In the genomic region with DNA sequence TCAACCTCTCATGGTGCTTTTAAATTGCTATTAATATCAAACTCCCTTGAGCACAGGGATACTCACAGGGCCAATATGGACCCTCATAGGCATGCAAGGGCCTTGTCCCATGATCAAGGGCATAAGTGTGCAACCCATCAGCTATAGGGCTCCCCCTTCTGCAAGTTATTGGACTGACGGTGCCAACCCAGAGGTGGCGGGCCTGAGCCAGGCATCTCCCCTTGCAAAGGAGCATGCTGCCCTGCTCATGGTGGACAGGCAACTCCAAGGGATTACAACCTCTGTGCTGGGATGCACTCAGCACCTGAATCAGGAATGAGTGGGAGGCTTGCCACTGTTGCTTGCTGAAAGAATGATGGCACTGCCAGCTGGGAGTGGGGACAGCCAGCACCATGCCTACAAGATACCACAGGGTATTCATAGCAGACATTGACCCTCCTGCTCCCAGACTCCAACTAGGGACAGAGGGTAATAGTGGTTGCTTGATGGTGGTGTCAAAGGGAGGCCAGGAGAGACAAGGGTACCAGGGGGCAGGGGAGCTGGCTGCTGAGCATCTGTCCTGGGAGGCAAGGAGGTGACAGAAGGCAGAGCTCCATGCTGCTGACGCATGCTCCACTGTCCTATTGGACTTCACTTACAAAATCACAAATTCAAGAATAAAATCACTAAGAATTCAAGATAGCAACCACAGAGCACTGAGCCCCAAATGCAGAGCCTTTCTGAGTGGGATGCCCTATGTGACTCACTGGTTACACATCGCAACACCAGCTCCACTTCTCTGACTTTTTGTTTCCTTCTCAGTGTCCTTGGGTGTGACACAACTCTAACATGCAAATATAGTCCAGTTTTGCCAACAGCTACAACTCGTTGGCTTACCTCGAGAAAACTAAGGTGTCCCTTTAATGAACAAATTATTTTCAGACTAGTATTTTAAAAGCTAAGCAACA, we compare ENCODE assay signal across 12 cellular contexts.
DNase-seq lines count a peak whose midpoint lies in the region; FAIRE-seq and TF ChIP-seq lines count a peak whose summit lies in the region.
"Had no signal": no experiment of that assay in that cellular context is flagged by ENCODE, and none has a peak within 500 bp of the region (broad histone marks: within the 10 kb centered on the region; RNA-seq: fewer than 3 reads in every experiment).

No MANE protein-coding gene starts in this region.

- H2BK12ac ChIP-seq in H1 (ENCODE audit: low read depth, low read length) = no peak overlapping the region

- H3K79me1 ChIP-seq in H1 (ENCODE audit: low read depth, low read length) = no peaks in the 10 kb centered on the region

- no peaks in the 10 kb centered on the region for H3K9me2 ChIP-seq in Karpas-422 (replicated peaks; ENCODE audit: insufficient read depth, low read length)

- H3K4me2 ChIP-seq in Karpas-422 (ENCODE audit: low read depth, low read length, poor library complexity, severe bottlenecking) (no peak overlapping the region), H1 (ENCODE audit: insufficient read depth in 1 of 2, low read depth in 2 of 2, low read length in 2 of 2) (no peak overlapping the region)

- H3K27ac ChIP-seq in Karpas-422 (ENCODE audit: low read length) = no peak overlapping the region
- no peak overlapping the region for H3K27ac ChIP-seq in H1 (ENCODE audit: low read depth, low read length)
- no peak overlapping the region for H3K27ac ChIP-seq in sigmoid colon

- TF ChIP-seq CTCF in H1 (IDR thresholded peaks at IDR 0.05; ENCODE audit: control extremely low read depth in 1 of 3, insufficient read depth in 1 of 3, low read depth in 1 of 3, low read length in 3 of 3) (peak in 2 of 3 experiments; percentile 16 to 33; a peak in 1 of 4 replicates), sigmoid colon (IDR thresholded peaks at IDR 0.05) (no peak)

- H3K23me2 ChIP-seq in H1 (ENCODE audit: low read depth, low read length) = no peaks in the 10 kb centered on the region

- no peak overlapping the region for H3K4ac ChIP-seq in H1 (replicated peaks; ENCODE audit: insufficient read length, low read depth, low read length)

- H2AK5ac ChIP-seq in H1 (ENCODE audit: low read depth, low read length) = no peak overlapping the region

- POLR2A ChIA-PET in H1 (lab: Charles Lee; ENCODE audit: partially characterized antibody) = no interaction called here

- peak; percentile 24; a peak in 3 of 4 replicates for TF ChIP-seq RAD21 in H1 (IDR thresholded peaks at IDR 0.05 in 1 of 2, conservative IDR thresholded peaks at IDR 0.05 in 1 of 2; ENCODE audit: low read depth in 2 of 2, low read length in 2 of 2)

- no peak overlapping the region for H3K14ac ChIP-seq in H1 (ENCODE audit: insufficient read length)

- no peak overlapping the region for H2BK120ac ChIP-seq in H1 (replicated peaks; ENCODE audit: low read depth, low read length)

- no peaks in the 10 kb centered on the region for H3K36me3 ChIP-seq in Karpas-422 (ENCODE audit: insufficient read depth, low read length)
- no peaks in the 10 kb centered on the region for H3K36me3 ChIP-seq in H1 (ENCODE audit: control insufficient read depth in 2 of 4, insufficient read depth in 4 of 4, low read length in 3 of 4)
- no peaks in the 10 kb centered on the region for H3K36me3 ChIP-seq in sigmoid colon

- H4K20me1 ChIP-seq in Karpas-422 (ENCODE audit: insufficient read depth, low read depth, low read length) (no peaks in the 10 kb centered on the region), H1 (replicated peaks in 1 of 2; ENCODE audit: control insufficient read depth in 1 of 2, insufficient read depth in 2 of 2, low read length in 2 of 2) (no peaks in the 10 kb centered on the region)

- no peak overlapping the region for H2BK20ac ChIP-seq in H1 (ENCODE audit: low read length)

- intact Hi-C loops in sigmoid colon (cut with DNase I) = no loop called here

- 83% methylated on average over 6 of the region's 6 CpGs; no CpG with 5 or more reads in 1 of the 2 experiments for WGBS in H1 (ENCODE audit: extremely low coverage in 1 of 2, insufficient coverage in 1 of 2, insufficient read length in 1 of 2, insufficient replicate concordance in 2 of 2, low coverage in 1 of 2, low lambda C conversion rate in 2 of 2, missing lambda C conversion rate in 1 of 2), 2 experiments
- 82 to 87% methylated on average over 6 of the region's 6 CpGs for WGBS in sigmoid colon, 2 donors

- H3K9ac ChIP-seq in Karpas-422 (ENCODE audit: low read length) = no peak overlapping the region
- H3K9ac ChIP-seq in H1 (replicated peaks in 1 of 4; ENCODE audit: extremely low read depth in 1 of 4, low read depth in 3 of 4, low read length in 3 of 4) = no peak overlapping the region

- no peak for FAIRE-seq in H1 (lab: Jason Lieb, UNC)

- TF ChIP-seq POLR2A in H1 (IDR thresholded peaks at IDR 0.05; ENCODE audit: control extremely low read depth in 1 of 2, low read depth in 2 of 2, low read length in 2 of 2) (no peak), sigmoid colon (IDR thresholded peaks at IDR 0.05) (no peak)

- no peak overlapping the region for H2BK15ac ChIP-seq in H1 (ENCODE audit: low read length)

- no peaks in the 10 kb centered on the region for H3K9me3 ChIP-seq in Karpas-422 (ENCODE audit: low read length)
- H3K9me3 ChIP-seq in H1 (ENCODE audit: insufficient read depth in 2 of 2, low read depth in 1 of 2, low read length in 1 of 2) = no peaks in the 10 kb centered on the region
- H3K9me3 ChIP-seq in sigmoid colon = no peaks in the 10 kb centered on the region

- H4K5ac ChIP-seq in H1 (ENCODE audit: insufficient read length, low read depth, low read length) = no peak overlapping the region

- no peak overlapping the region for H4K91ac ChIP-seq in H1 (replicated peaks; ENCODE audit: insufficient read length, low read length)

- H4K8ac ChIP-seq in H1 (ENCODE audit: extremely low read depth, insufficient read depth, low read length) = no peak overlapping the region

- TF ChIP-seq EP300 in H1 (IDR thresholded peaks at IDR 0.05; ENCODE audit: borderline replicate concordance in 1 of 2, low read depth in 2 of 2, low read length in 2 of 2) (no peak), sigmoid colon (IDR thresholded peaks at IDR 0.05) (no peak)

- CTCF ChIA-PET in H1 (lab: Charles Lee; ENCODE audit: partially characterized antibody) = interaction anchor here (0.7 to 1.7 kb wide), 7 partner anchors 9 to 264 kb away, joined by 3 to 7 read pairs (median 3); no protein-coding TSS in a partner anchor

- peak; percentile 6 for DNase-seq in stimulated activated CD4-positive, alpha-beta T cell treated with anti-CD3 and anti-CD28 coated beads, Interleukin-15, amount 100 ng/mL, for 24 hours
- no peak for DNase-seq in stimulated activated CD4-positive, alpha-beta T cell treated with anti-CD3 and anti-CD28 coated beads, Interleukin-4, amount 100 ng/mL, for 1 hour
- DNase-seq in Karpas-422 = peak; percentile 54
- no peak for DNase-seq in H1 (ENCODE audit: low read depth in 1 of 2, low spot score in 2 of 2)
- DNase-seq in stromal cell of bone marrow (ENCODE audit: low read depth) = peak; percentile 80
- no peak for DNase-seq in cerebellum (ENCODE audit: low spot score)
- no peak for DNase-seq in GM19238 (ENCODE audit: insufficient read length, low spot score)
- DNase-seq in sigmoid colon = no peak
- DNase-seq: activated gamma-delta T cell; COR-L47; NCI-H1417; stimulated activated CD4-positive, alpha-beta T cell treated with anti-CD3 and anti-CD28 coated beads, Interleukin-2, amount 100 ng/mL, for 24 hours had no signal

- H3K27me3 ChIP-seq in Karpas-422 (ENCODE audit: low read length) (no peaks in the 10 kb centered on the region), H1 (replicated peaks in 1 of 4; ENCODE audit: control insufficient read depth in 3 of 4, extremely low read depth in 1 of 4, insufficient read depth in 3 of 4, low read length in 3 of 4) (no peaks in the 10 kb centered on the region), sigmoid colon (no peaks in the 10 kb centered on the region)

- no peak overlapping the region for H3K18ac ChIP-seq in H1 (ENCODE audit: extremely low read depth, low read length)

- no peak overlapping the region for H3K56ac ChIP-seq in H1 (replicated peaks; ENCODE audit: insufficient read length, low read depth, low read length)

- no peaks in the 10 kb centered on the region for H3K79me2 ChIP-seq in Karpas-422 (ENCODE audit: low read length)
- no peaks in the 10 kb centered on the region for H3K79me2 ChIP-seq in H1 (ENCODE audit: control insufficient read depth in 1 of 2, insufficient read depth in 2 of 2, low read length in 2 of 2)

- H2AFZ ChIP-seq in Karpas-422 (ENCODE audit: low read length) (no peak overlapping the region), H1 (ENCODE audit: low read length) (no peak overlapping the region)

- no peak overlapping the region for H2BK5ac ChIP-seq in H1 (ENCODE audit: low read depth, low read length)

- H3K23ac ChIP-seq in H1 (ENCODE audit: insufficient read length) = no peak overlapping the region

- no peaks in the 10 kb centered on the region for H3K4me1 ChIP-seq in Karpas-422 (ENCODE audit: low read length)
- H3K4me1 ChIP-seq in H1 (replicated peaks in 1 of 4; ENCODE audit: control insufficient read depth in 3 of 4, insufficient read depth in 4 of 4, low read length in 3 of 4) = no peaks in the 10 kb centered on the region
- H3K4me1 ChIP-seq in sigmoid colon = no peaks in the 10 kb centered on the region

- H3K4me3 ChIP-seq in Karpas-422 (ENCODE audit: low read length) (no peak overlapping the region), H1 (ENCODE audit: extremely low read depth in 1 of 4, insufficient read depth in 2 of 4, low read depth in 3 of 4, low read length in 4 of 4) (no peak overlapping the region), sigmoid colon (no peak overlapping the region)

TF ChIP-seq in H1, 55 proteins besides CTCF, POLR2A, EP300 and RAD21 (continues in another document):
- no peak for TF ChIP-seq NRF1 (IDR thresholded peaks at IDR 0.05; ENCODE audit: low read depth, low read length)
- TF ChIP-seq KDM4A (IDR thresholded peaks at IDR 0.05; ENCODE audit: low read depth, low read length, severe bottlenecking) = no peak
- no peak for TF ChIP-seq TBP (IDR thresholded peaks at IDR 0.05; ENCODE audit: low read depth, low read length)

Comparison
In these comparisons a context has a peak if more than half of its experiments do, and no peak if none do; other contexts are left out.
1. DNase-seq: peak in stimulated activated CD4-positive, alpha-beta T cell treated with anti-CD3 and anti-CD28 coated beads, Interleukin-15, amount 100 ng/mL, for 24 hours (single experiment), Karpas-422 (single experiment) and stromal cell of bone marrow (single experiment); none in stimulated activated CD4-positive, alpha-beta T cell treated with anti-CD3 and anti-CD28 coated beads, Interleukin-4, amount 100 ng/mL, for 1 hour (single experiment), H1 (0 of 2), cerebellum (single experiment), GM19238 (single experiment) and sigmoid colon (single experiment).
2. CTCF ChIP-seq: peak in H1 (2 of 3); none in sigmoid colon (0 of 4).